In genomic region chr10:119270893-119271361, GRCh38 we compare ENCODE assay signal across 8 cellular contexts.
DNase-seq lines count a peak whose midpoint lies in the region; ATAC-seq lines count a peak whose summit lies in the region.

No MANE protein-coding gene starts in this region.

- H3K4me3 ChIP-seq in muscle layer of duodenum (ENCODE audit: low read depth in 1 of 2, low read length in 2 of 2) = peak overlapping the region in 1 of 2 donors; percentile 20

- peak overlapping the region; percentile 93 for H3K27ac ChIP-seq in muscle layer of duodenum (ENCODE audit: low read length)

- no peaks in the 10 kb centered on the region for H3K27me3 ChIP-seq in muscle layer of duodenum (ENCODE audit: low read depth, low read length)

- no peaks in the 10 kb centered on the region for H3K36me3 ChIP-seq in muscle layer of duodenum (ENCODE audit: control insufficient read depth in 1 of 2, insufficient read depth in 2 of 2, low read length in 2 of 2)

- DNase-seq in T1000 (lab: John Stamatoyannopoulos, UW) (peak; percentile 45), ureter (ENCODE audit: low spot score) (peak; percentile 77), NCI-H1092 (lab: John Stamatoyannopoulos, UW) (no peak), DMS114 treated with DMSO at 0.1 percent for 48 hours (lab: John Stamatoyannopoulos, UW; ENCODE audit: unreplicated experiment) (no peak)
- DNase-seq in central memory CD4-positive, alpha-beta T cell = peak; percentile 46

- H3K4me1 ChIP-seq in muscle layer of duodenum (ENCODE audit: control insufficient read depth in 1 of 2, insufficient read depth in 2 of 2, low read length in 2 of 2) = peaks cover 32 to 39% of the 10 kb centered on the region in 2 donors

- no peaks in the 10 kb centered on the region for H3K9me3 ChIP-seq in muscle layer of duodenum (ENCODE audit: control insufficient read depth in 1 of 2, low read length in 2 of 2)

- ATAC-seq in GM18511 (IDR thresholded peaks at IDR 0.05; ENCODE audit: unreplicated experiment) (peak; percentile 32), HG02973 (IDR thresholded peaks at IDR 0.05; ENCODE audit: unreplicated experiment) (peak; percentile 36)

Comparison
In these comparisons a context has a peak if more than half of its experiments do, and no peak if none do; other contexts are left out.
1. DNase-seq: peak in T1000 (single experiment), central memory CD4-positive, alpha-beta T cell (single experiment) and ureter (single experiment); none in NCI-H1092 (single experiment) and DMS114 treated with DMSO at 0.1 percent for 48 hours (single experiment).